Comparison of ENCODE assay signal across 9 cellular contexts in genomic region chr1:77143529-77144121, GRCh38.
A peak's percentile ranks its signal among the peaks of the same experiment; 100 is the strongest.
DNase-seq lines count a peak whose midpoint lies in the region; FAIRE-seq and TF ChIP-seq lines count a peak whose summit lies in the region.
"Had no signal": no experiment of that assay in that cellular context is flagged by ENCODE, and none has a peak within 500 bp of the region (broad histone marks: within the 10 kb centered on the region; RNA-seq: fewer than 3 reads in every experiment).

No MANE protein-coding gene starts in this region.

- H3K4me3 ChIP-seq in BJ (ENCODE audit: low read depth, low read length): no peak overlapping the region
- H3K4me3 ChIP-seq in SK-N-SH (ENCODE audit: low read depth in 2 of 2, low read length in 1 of 2): no peak overlapping the region
- no peak overlapping the region for H3K4me3 ChIP-seq in H7 (ENCODE audit: insufficient read depth, low read depth, low read length)

- H2AFZ ChIP-seq in SK-N-SH (ENCODE audit: low read depth): no peak overlapping the region

- 59% methylated on average over 2 of the region's 2 CpGs for WGBS in SK-N-SH (ENCODE audit: low lambda C conversion rate)

- H3K4me1 ChIP-seq in SK-N-SH (ENCODE audit: control insufficient read depth in 1 of 2, insufficient read depth in 2 of 2, low read depth in 1 of 2, low read length in 1 of 2): no peaks in the 10 kb centered on the region

- H3K9ac ChIP-seq in SK-N-SH: no peak overlapping the region

- CTCF ChIA-PET in BJ (lab: Yijun Ruan, JAX): interaction anchor here (0.7 to 5.3 kb wide), 4 partner anchors 395 to 990 kb away, joined by 3 to 25 read pairs (median 6); no protein-coding TSS in a partner anchor
- CTCF ChIA-PET in SK-N-SH (lab: Yijun Ruan, JAX): interaction anchor here (0.6 to 3.9 kb wide), 13 partner anchors 9 to 1235 kb away, joined by 3 to 33 read pairs (median 4); partner anchors contain the start of gene AK5

- TF ChIP-seq RAD21 in SK-N-SH (IDR thresholded peaks at IDR 0.05; ENCODE audit: low read length): peak; percentile 66

- POLR2A ChIA-PET in BJ (lab: Charles Lee): no interaction called here
- POLR2A ChIA-PET in SK-N-SH (lab: Yijun Ruan, JAX): no interaction called here

- no peaks in the 10 kb centered on the region for H4K20me1 ChIP-seq in SK-N-SH (ENCODE audit: insufficient read depth)

- DNase-seq in BJ (ENCODE audit: low read depth): no peak
- DNase-seq in HT-29 (ENCODE audit: low spot score): peak; percentile 39
- peak; percentile 15 for DNase-seq in SK-N-SH
- no peak for DNase-seq in dedifferentiated amniotic fluid mesenchymal stem cell (ENCODE audit: extremely low spot score)
- DNase-seq in activated CD4-positive, alpha-beta T cell treated with anti-CD3 and anti-CD28 coated beads, Interleukin-2, amount 50 U/mL, for 4 hours: no peak
- DNase-seq in H7: no peak
- no peak for DNase-seq in GM19238 (ENCODE audit: insufficient read length, low spot score)

- no peaks in the 10 kb centered on the region for H3K9me2 ChIP-seq in SK-N-SH

- H3K27me3 ChIP-seq in BJ (ENCODE audit: control insufficient read depth, insufficient read depth, low read length) (no peaks in the 10 kb centered on the region), SK-N-SH (ENCODE audit: insufficient read depth) (no peaks in the 10 kb centered on the region), H7 (ENCODE audit: control insufficient read depth, insufficient read depth, low read length) (no peaks in the 10 kb centered on the region)

- H3K36me3 ChIP-seq in BJ (ENCODE audit: control insufficient read depth, insufficient read depth, low read length) (no peaks in the 10 kb centered on the region), SK-N-SH (replicated peaks in 1 of 2; ENCODE audit: control insufficient read depth in 1 of 2, insufficient read depth in 2 of 2, low read length in 1 of 2) (no peaks in the 10 kb centered on the region), H7 (replicated peaks; ENCODE audit: control insufficient read depth, insufficient read depth, low read length) (no peaks in the 10 kb centered on the region)

- no peaks in the 10 kb centered on the region for H3F3A ChIP-seq in SK-N-SH (replicated peaks; ENCODE audit: insufficient read depth)

- TF ChIP-seq EP300 in SK-N-SH (IDR thresholded peaks at IDR 0.05; ENCODE audit: borderline replicate concordance in 1 of 2, low read depth in 1 of 2, low read length in 1 of 2): no peak

- peak; percentile 99 for FAIRE-seq in islet of Langerhans (lab: Jason Lieb, UNC)
- FAIRE-seq: GM18507 had no signal

- no peaks in the 10 kb centered on the region for H3K79me2 ChIP-seq in SK-N-SH (ENCODE audit: insufficient read depth)

- H3K9me3 ChIP-seq in SK-N-SH: no peaks in the 10 kb centered on the region

- H3K4me2 ChIP-seq in SK-N-SH: no peak overlapping the region

- H3K27ac ChIP-seq in SK-N-SH (ENCODE audit: low read depth in 2 of 2, low read length in 1 of 2): no peak overlapping the region

- TF ChIP-seq CTCF in BJ (IDR thresholded peaks at IDR 0.05; ENCODE audit: insufficient read depth, low read depth, low read length): peak; percentile 27; the same call in 1 of the 2 replicates
- TF ChIP-seq CTCF in SK-N-SH (IDR thresholded peaks at IDR 0.05): peak; percentile 75

TF ChIP-seq in SK-N-SH, 30 proteins besides CTCF, POLR2A, EP300 and RAD21:
- peak; percentile 11; the same call in 1 of the 2 replicates for TF ChIP-seq SMC3 (IDR thresholded peaks at IDR 0.05; ENCODE audit: low read depth, low read length)
- no peak for TF ChIP-seq FOSL2 (IDR thresholded peaks at IDR 0.05; ENCODE audit: borderline replicate concordance, low read depth)

Comparison
In these comparisons a context has a peak if more than half of its experiments do, and no peak if none do; other contexts are left out.
1. DNase-seq: peak in HT-29 (single experiment) and SK-N-SH (single experiment); none in BJ (single experiment), dedifferentiated amniotic fluid mesenchymal stem cell (single experiment), activated CD4-positive, alpha-beta T cell treated with anti-CD3 and anti-CD28 coated beads, Interleukin-2, amount 50 U/mL, for 4 hours (0 of 2), H7 (single experiment) and GM19238 (single experiment).